In the genomic region with DNA sequence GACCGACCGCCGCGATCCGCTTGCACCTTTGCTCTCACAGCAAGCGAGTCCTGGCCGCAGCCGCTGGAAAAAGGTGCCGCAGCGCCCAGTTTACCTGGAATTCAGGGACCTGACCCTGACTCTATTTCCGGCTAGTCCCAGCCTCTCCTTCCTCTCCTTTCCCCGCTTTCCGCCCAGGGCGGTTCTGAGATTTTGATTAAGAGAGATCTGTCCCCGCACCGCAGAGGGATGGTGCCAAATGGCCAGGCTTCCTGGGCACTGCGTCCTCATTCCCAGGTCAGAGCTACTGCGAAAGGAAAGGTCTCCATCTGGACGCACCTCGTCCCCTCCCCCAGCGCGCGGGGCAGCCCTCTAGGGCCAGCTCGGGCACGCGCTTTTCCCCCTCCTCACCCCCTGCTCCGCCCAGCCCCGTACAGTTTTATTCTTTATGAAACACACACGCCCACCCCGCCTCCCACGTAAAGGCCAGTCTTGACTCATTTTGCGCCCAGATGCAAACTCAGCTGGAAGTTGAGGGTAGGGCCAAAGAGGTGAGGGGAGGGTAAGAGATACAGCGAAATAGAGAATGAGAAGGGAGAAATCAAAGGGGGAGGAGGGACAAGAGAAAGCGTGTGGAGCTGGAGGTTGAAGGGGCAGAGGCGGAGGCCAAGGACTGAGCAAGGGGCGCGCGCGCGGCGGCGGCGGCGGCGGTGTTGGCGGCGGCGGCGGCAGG, we compare ENCODE assay signal across 9 cellular contexts.
DNase-seq lines count a peak whose midpoint lies in the region; ATAC-seq and TF ChIP-seq lines count a peak whose summit lies in the region.
"Had no signal": no experiment of that assay in that cellular context is flagged by ENCODE, and none has a peak within 500 bp of the region (broad histone marks: within the 10 kb centered on the region; RNA-seq: fewer than 3 reads in every experiment).

No MANE protein-coding gene starts in this region.

- intact Hi-C loops in Panc1 (cut with micrococcal nuclease; ENCODE audit: unreplicated experiment) (no loop called here), testis (cut with DNase I; ENCODE audit: low total_unique reads) (no loop called here), posterior vena cava (cut with DNase I) (no loop called here)

- no peak for TF ChIP-seq CTCF in Panc1 (IDR thresholded peaks at IDR 0.05)
- no peak for TF ChIP-seq CTCF in testis (IDR thresholded peaks at IDR 0.05)

- 1% methylated on average over 49 of the region's 49 CpGs for WGBS in testis, 2 donors

- DNase-seq in NCI-H2081 (lab: John Stamatoyannopoulos, UW) (peak; percentile 20 to 70), NCI-H2081 treated with DMSO at 0.1 percent for 48 hours (lab: John Stamatoyannopoulos, UW) (no peak), Panc1 (ENCODE audit: low read depth, low spot score) (no peak), testis (no peak), posterior vena cava (ENCODE audit: low spot score) (no peak)
- no peak for DNase-seq in stimulated activated CD4-positive, alpha-beta T cell treated with anti-CD3 and anti-CD28 coated beads, Interleukin-4, amount 100 ng/mL, for 24 hours

- ATAC-seq in Panc1 (peak; percentile 63; the same call in 1 of the 2 replicates), HG02571 (IDR thresholded peaks at IDR 0.05; ENCODE audit: unreplicated experiment) (no peak)

- no peaks in the 10 kb centered on the region for H3K9me3 ChIP-seq in Panc1 (ENCODE audit: control insufficient read depth, insufficient read depth, low read depth, low read length)
- no peaks in the 10 kb centered on the region for H3K9me3 ChIP-seq in testis

- TF ChIP-seq POLR2A in testis (IDR thresholded peaks at IDR 0.05), result no peak

- H3K4me3 ChIP-seq in Panc1 (ENCODE audit: low read depth in 2 of 2, low read length in 2 of 2), result peak overlapping the region; percentile 27 to 33
- H3K4me3 ChIP-seq in iPS-11a (ENCODE audit: low read depth, low read length), result peak overlapping the region; percentile 50
- H3K4me3 ChIP-seq in testis, result peak overlapping the region; percentile 6 to 29

- no peaks in the 10 kb centered on the region; the same call in 1 of the 2 replicates for H3K4me1 ChIP-seq in Panc1 (ENCODE audit: control insufficient read depth, insufficient read depth, low read length)
- peaks cover 4% of the 10 kb centered on the region for H3K4me1 ChIP-seq in testis

- H3K36me3 ChIP-seq in Panc1 (ENCODE audit: control insufficient read depth, insufficient read depth, low read length) (no peaks in the 10 kb centered on the region), testis (ENCODE audit: low read depth, missing control alignments) (no peaks in the 10 kb centered on the region)

- POLR2A ChIA-PET in Panc1 (lab: Charles Lee), result no interaction called here

- H3K27me3 ChIP-seq in Panc1 (ENCODE audit: control insufficient read depth, insufficient read depth, low read length) (peaks cover 10% of the 10 kb centered on the region; the same call in 1 of the 2 replicates), testis (no peaks in the 10 kb centered on the region)

- in situ Hi-C loops in Panc1 (cut with HindIII; ENCODE audit: low pct_unique_long_range_greater_than_20kb, low sequenced_read_pairs), result no loop called here

- H3K27ac ChIP-seq in Panc1 (ENCODE audit: low read length), result no peak overlapping the region
- H3K27ac ChIP-seq in testis, result no peak overlapping the region
- H3K27ac ChIP-seq: C4-2B had no signal

- no TSS peak for BruUV-seq in Panc1 (replicated peaks; lab: Mats Ljungman, UMichigan)

- CTCF ChIA-PET in Panc1 (lab: Charles Lee), result no interaction called here

Comparison
In these comparisons a context has a peak if more than half of its experiments do, and no peak if none do; other contexts are left out.
1. DNase-seq: peak in NCI-H2081 (2 of 2); none in NCI-H2081 treated with DMSO at 0.1 percent for 48 hours (single experiment), Panc1 (single experiment), testis (single experiment), posterior vena cava (single experiment) and stimulated activated CD4-positive, alpha-beta T cell treated with anti-CD3 and anti-CD28 coated beads, Interleukin-4, amount 100 ng/mL, for 24 hours (single experiment).
2. Peak in every context shown above with its lines, with median percentiles within 50 percentile points of each other: H3K4me3 ChIP-seq.